17 cellular contexts compared by ENCODE assay signal in genomic region chr3:78004578-78004977, GRCh38.
DNase-seq lines count a peak whose midpoint lies in the region; ATAC-seq, FAIRE-seq and TF ChIP-seq lines count a peak whose summit lies in the region.
"Had no signal": no experiment of that assay in that cellular context is flagged by ENCODE, and none has a peak within 500 bp of the region (broad histone marks: within the 10 kb centered on the region; RNA-seq: fewer than 3 reads in every experiment).

No MANE protein-coding gene starts in this region.

- no peak for TF ChIP-seq RAD21 in A549 (conservative IDR thresholded peaks at IDR 0.05 in 1 of 2, IDR thresholded peaks at IDR 0.05 in 1 of 2)

- peak overlapping the region; percentile 79 for H3K27ac Mint-ChIP-seq in nephron progenitor cell
- H3K27ac Mint-ChIP-seq: CD4-positive, alpha-beta T cell; GM23338 had no signal

- H3K36me3 Mint-ChIP-seq in nephron progenitor cell (ENCODE audit: low read depth): no peaks in the 10 kb centered on the region

- TF ChIP-seq CTCF in A549 (IDR thresholded peaks at IDR 0.05) (no peak), nephron progenitor cell (IDR thresholded peaks at IDR 0.05) (no peak)

- peaks cover 10% of the 10 kb centered on the region for H3K4me1 Mint-ChIP-seq in nephron progenitor cell
- H3K4me1 Mint-ChIP-seq: GM23338 had no signal

- CTCF ChIA-PET in A549 (lab: Yijun Ruan, JAX): interaction anchor here (1.3 kb wide), 1 partner anchor 51 kb away, joined by 3 read pairs; no protein-coding TSS in a partner anchor

- H3K4me1 ChIP-seq in A549: no peaks in the 10 kb centered on the region

- no peak for TF ChIP-seq POLR2A in A549 (IDR thresholded peaks at IDR 0.05; ENCODE audit: low read length)

- no peak for FAIRE-seq in A549 (lab: Jason Lieb, UNC)
- FAIRE-seq: GM12892 had no signal

- WGBS in A549 (ENCODE audit: missing lambda C conversion rate): 0% methylated on average over 2 of the region's 2 CpGs

- H3K27ac ChIP-seq in A549 (no peak overlapping the region), caudate nucleus (ENCODE audit: low read depth, low read length) (no peak overlapping the region)

- no peak overlapping the region for H3K4me3 ChIP-seq in A549
- H3K4me3 ChIP-seq: GM23338 had no signal

- no peak for ATAC-seq in A549
- no peak for ATAC-seq in HG02970 (IDR thresholded peaks at IDR 0.05; ENCODE audit: low FRiP score, unreplicated experiment)
- ATAC-seq: GM23338 had no signal

- H3K27me3 Mint-ChIP-seq in nephron progenitor cell (ENCODE audit: low read depth, poor library complexity): peaks cover 3% of the 10 kb centered on the region
- H3K27me3 Mint-ChIP-seq: CD4-positive, alpha-beta T cell had no signal

- H3K4me2 ChIP-seq in A549: no peak overlapping the region
- H3K4me2 ChIP-seq: GM23338 had no signal

- no peaks in the 10 kb centered on the region for H3K9me3 ChIP-seq in A549

- H3K4me3 Mint-ChIP-seq in nephron progenitor cell: no peak overlapping the region
- H3K4me3 Mint-ChIP-seq: CD4-positive, alpha-beta T cell; GM23338 had no signal

- POLR2A ChIA-PET in A549 (lab: Yijun Ruan, JAX): no interaction called here

- TF ChIP-seq EP300 in A549 (IDR thresholded peaks at IDR 0.05): no peak

- H3K9me3 Mint-ChIP-seq in nephron progenitor cell: peaks cover 21% of the 10 kb centered on the region

- DNase-seq in A549 (ENCODE audit: low read depth in 1 of 2, low spot score in 1 of 2) (no peak), DMS79 treated with DMSO at 0.1 percent for 48 hours (lab: John Stamatoyannopoulos, UW) (peak; percentile 80), kidney glomerular epithelial cell (lab: John Stamatoyannopoulos, UW) (peak; percentile 76), nephron progenitor cell (no peak), medulla oblongata (ENCODE audit: extremely low spot score) (no peak), caudate nucleus (lab: John Stamatoyannopoulos, UW) (no peak), occipital lobe (lab: John Stamatoyannopoulos, UW) (no peak)
- DNase-seq: 8988T; ACHN; C1 segment of cervical spinal cord; CD4-positive, alpha-beta T cell; DND-41; GDM1; H7 had no signal

TF ChIP-seq in A549, 52 proteins besides CTCF, POLR2A, EP300 and RAD21:
- no peak for TF ChIP-seq PHF8 (IDR thresholded peaks at IDR 0.05; ENCODE audit: borderline replicate concordance, low read depth)
- peak; percentile 44 for TF ChIP-seq MAFK (IDR thresholded peaks at IDR 0.05; ENCODE audit: partially characterized antibody)

Comparison
In these comparisons a context has a peak if more than half of its experiments do, and no peak if none do; other contexts are left out.
1. DNase-seq: peak in DMS79 treated with DMSO at 0.1 percent for 48 hours (single experiment) and kidney glomerular epithelial cell (single experiment); none in A549 (0 of 2), nephron progenitor cell (single experiment), medulla oblongata (single experiment), caudate nucleus (0 of 61) and occipital lobe (single experiment).